Comparison of ENCODE assay signal across 17 cellular contexts in the genomic region with DNA sequence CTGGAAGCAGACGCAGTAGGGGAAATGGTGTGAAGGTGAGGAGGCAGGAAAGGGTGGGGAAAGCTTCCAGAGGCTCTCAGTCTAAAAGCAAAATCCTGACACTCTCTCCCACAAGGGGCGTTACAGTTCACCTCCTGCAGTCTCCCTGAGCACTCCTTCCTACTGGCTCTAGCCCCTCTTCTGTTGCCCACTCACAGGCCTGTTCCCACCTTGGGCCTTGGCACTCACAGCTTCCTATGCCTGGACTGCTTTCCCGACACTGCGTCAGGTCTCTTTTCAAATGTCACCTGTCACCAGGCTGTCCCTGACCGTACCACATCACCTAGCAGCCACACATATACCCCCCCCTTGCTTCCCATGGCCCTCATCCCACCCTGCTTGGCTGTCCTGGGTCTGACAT.
DNase-seq lines count a peak whose midpoint lies in the region; ATAC-seq, FAIRE-seq and TF ChIP-seq lines count a peak whose summit lies in the region.
"Had no signal": no experiment of that assay in that cellular context is flagged by ENCODE, and none has a peak within 500 bp of the region (broad histone marks: within the 10 kb centered on the region; RNA-seq: fewer than 3 reads in every experiment).

No MANE protein-coding gene starts in this region.

- no peak for FAIRE-seq in small intestine (lab: Jason Lieb, UNC)

- no peak overlapping the region for H2AFZ ChIP-seq in neuronal stem cell (ENCODE audit: low read length)

- peaks cover 20% of the 10 kb centered on the region for H3K4me1 ChIP-seq in left ventricle myocardium inferior
- H3K4me1 ChIP-seq in neuronal stem cell (ENCODE audit: control insufficient read depth in 2 of 2, insufficient read depth in 1 of 2, low read depth in 1 of 2, low read length in 2 of 2) = no peaks in the 10 kb centered on the region
- H3K4me1 ChIP-seq in small intestine (ENCODE audit: control insufficient read depth in 2 of 2, insufficient read depth in 1 of 2, low read depth in 1 of 2, low read length in 1 of 2) = no peaks in the 10 kb centered on the region

- H3K18ac ChIP-seq in neuronal stem cell (ENCODE audit: low read length) = peak overlapping the region; percentile 42

- H3K4ac ChIP-seq in neuronal stem cell (ENCODE audit: low read length) = no peak overlapping the region

- peak overlapping the region; percentile 50 for H3K27ac ChIP-seq in left ventricle myocardium inferior (replicated peaks)
- H3K27ac ChIP-seq in neuronal stem cell (replicated peaks; ENCODE audit: low read length) = no peak overlapping the region
- H3K27ac ChIP-seq in small intestine (ENCODE audit: low read depth in 1 of 2, low read length in 1 of 2) = no peak overlapping the region
- H3K27ac ChIP-seq: RWPE1 had no signal

- H3K4me3 ChIP-seq in left ventricle myocardium inferior (no peak overlapping the region), neuronal stem cell (ENCODE audit: low read length in 2 of 2) (no peak overlapping the region), small intestine (ENCODE audit: low read depth in 1 of 2, low read length in 2 of 2) (no peak overlapping the region)

- peak overlapping the region; percentile 78 for H3K27ac Mint-ChIP-seq in chondrocyte (ENCODE audit: unreplicated experiment)
- H3K27ac Mint-ChIP-seq: IgD-negative memory B cell had no signal

- peak overlapping the region; percentile 78 for H2BK5ac ChIP-seq in neuronal stem cell (ENCODE audit: low read length)

- no peaks in the 10 kb centered on the region for H3K27me3 Mint-ChIP-seq in chondrocyte (ENCODE audit: low read depth)
- H3K27me3 Mint-ChIP-seq: IgD-negative memory B cell had no signal

- no CpG with 5 or more reads among the region's 5 CpGs for WGBS in neuronal stem cell (ENCODE audit: extremely low coverage in 2 of 2, insufficient read length in 2 of 2, insufficient replicate concordance in 1 of 2), 2 donors
- 90 to 93% (median 90%) methylated on average over 5 of the region's 5 CpGs for WGBS in small intestine, 3 donors

- intact Hi-C loops in left ventricle myocardium inferior (cut with micrococcal nuclease) = no loop called here

- TF ChIP-seq CTCF in chondrocyte (IDR thresholded peaks at IDR 0.05) (no peak), left ventricle myocardium inferior (IDR thresholded peaks at IDR 0.05; ENCODE audit: borderline replicate concordance) (no peak)

- H2AK5ac ChIP-seq in neuronal stem cell (ENCODE audit: low read depth, low read length) = no peak overlapping the region

- H3K4me3 Mint-ChIP-seq in chondrocyte (ENCODE audit: unreplicated experiment) = no peak overlapping the region
- H3K4me3 Mint-ChIP-seq: IgD-negative memory B cell had no signal

- H3K27me3 ChIP-seq in left ventricle myocardium inferior (ENCODE audit: low read depth) (no peaks in the 10 kb centered on the region), neuronal stem cell (ENCODE audit: control insufficient read depth in 3 of 3, insufficient read depth in 3 of 3, low read depth in 1 of 3, low read length in 3 of 3) (no peaks in the 10 kb centered on the region), small intestine (ENCODE audit: control insufficient read depth in 2 of 2, insufficient read depth in 2 of 2, low read length in 2 of 2) (no peaks in the 10 kb centered on the region)

- H3K36me3 Mint-ChIP-seq in chondrocyte (ENCODE audit: low read depth) = peaks cover 44% of the 10 kb centered on the region

- peak overlapping the region; percentile 50 for H3K9ac ChIP-seq in neuronal stem cell (ENCODE audit: low read depth, low read length, poor library complexity)

- peaks cover 14% of the 10 kb centered on the region for H3K4me1 Mint-ChIP-seq in chondrocyte (ENCODE audit: low read depth)
- H3K4me1 Mint-ChIP-seq: IgD-negative memory B cell had no signal

- no peak overlapping the region for H3K23ac ChIP-seq in neuronal stem cell (ENCODE audit: low read depth, low read length, poor library complexity)

- H3K36me3 ChIP-seq in left ventricle myocardium inferior = peaks cover 73% of the 10 kb centered on the region
- H3K36me3 ChIP-seq in neuronal stem cell (replicated peaks in 1 of 2; ENCODE audit: control insufficient read depth in 2 of 2, insufficient read depth in 2 of 2, low read length in 2 of 2) = peaks cover 29 to 74% of the 10 kb centered on the region in 2 donors
- peaks cover 0 to 4% of the 10 kb centered on the region in 2 donors for H3K36me3 ChIP-seq in small intestine (ENCODE audit: control insufficient read depth in 2 of 2, insufficient read depth in 2 of 2, low read length in 2 of 2)

- H3K9me3 ChIP-seq in left ventricle myocardium inferior (replicated peaks) (no peaks in the 10 kb centered on the region), neuronal stem cell (replicated peaks in 1 of 2; ENCODE audit: control insufficient read depth in 2 of 2, insufficient read depth in 1 of 2, low read depth in 1 of 2, low read length in 2 of 2) (peaks cover 5 to 6% of the 10 kb centered on the region in 2 donors), small intestine (ENCODE audit: control insufficient read depth, low read depth) (no peaks in the 10 kb centered on the region)

- H3K14ac ChIP-seq in neuronal stem cell (ENCODE audit: low read length) = no peak overlapping the region

- no peak overlapping the region for H2BK15ac ChIP-seq in neuronal stem cell (ENCODE audit: low read length)

- H2BK120ac ChIP-seq in neuronal stem cell (ENCODE audit: low read depth, low read length) = no peak overlapping the region

- no peak overlapping the region for H4K91ac ChIP-seq in neuronal stem cell (ENCODE audit: low read depth, low read length, poor library complexity)

- H2BK12ac ChIP-seq in neuronal stem cell (ENCODE audit: low read length) = no peak overlapping the region

- no peak overlapping the region for H4K8ac ChIP-seq in neuronal stem cell (ENCODE audit: low read depth, low read length)

- DNase-seq in D341Med (ENCODE audit: low spot score) (peak; percentile 25), chondrocyte (ENCODE audit: low spot score) (no peak), left ventricle myocardium inferior (no peak), neuronal stem cell (ENCODE audit: low spot score) (no peak), small intestine (no peak), T-helper 1 cell (no peak)
- DNase-seq: C1 segment of cervical spinal cord, NCI-H1436, NCI-H2081, NCI-H226, NCI-H526 treated with DMSO at 0.1 percent for 48 hours, OCI-M1 had no signal

- H3K4me2 ChIP-seq in neuronal stem cell (ENCODE audit: insufficient read depth, low read length, poor library complexity, severe bottlenecking) = no peak overlapping the region

- peaks cover 2% of the 10 kb centered on the region for H3K79me1 ChIP-seq in neuronal stem cell (ENCODE audit: low read depth, low read length)

- ATAC-seq in HG02759 (IDR thresholded peaks at IDR 0.05; ENCODE audit: unreplicated experiment) = no peak
- ATAC-seq in GM18867 (IDR thresholded peaks at IDR 0.05; ENCODE audit: unreplicated experiment) = no peak
- ATAC-seq: HCT116 had no signal

- H3K9me3 Mint-ChIP-seq in chondrocyte (ENCODE audit: low read depth) = no peaks in the 10 kb centered on the region
